ENCODE assay signal across 16 cellular contexts in genomic region chr12:99476956-99477355, GRCh38.
"Had no signal": no experiment of that assay in that cellular context is flagged by ENCODE, and none has a peak within 500 bp of the region (broad histone marks: within the 10 kb centered on the region; RNA-seq: fewer than 3 reads in every experiment).

No MANE protein-coding gene starts in this region.

- H3K27ac Mint-ChIP-seq: activated naive CD8-positive, alpha-beta T cell treated with anti-CD3 and anti-CD28 coated beads, Interleukin-2, amount 50 U/mL, for 24 hours; natural killer cell; stimulated activated memory B cell treated with anti-CD40 and anti-IgM and Interleukin-4, amounts not matched to agents 10 μg/mL and 1 μg/mL and 100 μg/mL, for 72 hours had no signal

- H3K27me3 Mint-ChIP-seq: activated naive CD8-positive, alpha-beta T cell treated with anti-CD3 and anti-CD28 coated beads, Interleukin-2, amount 50 U/mL, for 24 hours; stimulated activated memory B cell treated with anti-CD40 and anti-IgM and Interleukin-4, amounts not matched to agents 10 μg/mL and 1 μg/mL and 100 μg/mL, for 72 hours had no signal

- H3K36me3 Mint-ChIP-seq: natural killer cell; stimulated activated memory B cell treated with anti-CD40 and anti-IgM and Interleukin-4, amounts not matched to agents 10 μg/mL and 1 μg/mL and 100 μg/mL, for 72 hours had no signal

- H3K4me3 ChIP-seq: ascending aorta, esophagus muscularis mucosa, mucosa of descending colon, psoas muscle, right lobe of liver, tibial nerve, vagina had no signal

- H3K27me3 ChIP-seq: ascending aorta, esophagus muscularis mucosa, right lobe of liver, tibial nerve, vagina had no signal

- H3K27ac ChIP-seq: ascending aorta, esophagus muscularis mucosa, psoas muscle, right lobe of liver, tibial nerve, vagina, VCaP had no signal

- H3K4me1 Mint-ChIP-seq: activated naive CD8-positive, alpha-beta T cell treated with anti-CD3 and anti-CD28 coated beads, Interleukin-2, amount 50 U/mL, for 24 hours; natural killer cell; stimulated activated memory B cell treated with anti-CD40 and anti-IgM and Interleukin-4, amounts not matched to agents 10 μg/mL and 1 μg/mL and 100 μg/mL, for 72 hours had no signal

- ATAC-seq: activated naive CD8-positive, alpha-beta T cell treated with anti-CD3 and anti-CD28 coated beads, Interleukin-2, amount 50 U/mL, for 24 hours; left lobe of liver; mucosa of descending colon; natural killer cell; psoas muscle; right lobe of liver; stimulated activated memory B cell treated with anti-CD40 and anti-IgM and Interleukin-4, amounts not matched to agents 10 μg/mL and 1 μg/mL and 100 μg/mL, for 72 hours had no signal

- H3K4me1 ChIP-seq: ascending aorta, esophagus muscularis mucosa, psoas muscle, right lobe of liver, tibial nerve, vagina had no signal

- H3K36me3 ChIP-seq: ascending aorta, esophagus muscularis mucosa, right lobe of liver, tibial nerve, vagina had no signal

- H3K4me3 Mint-ChIP-seq: activated naive CD8-positive, alpha-beta T cell treated with anti-CD3 and anti-CD28 coated beads, Interleukin-2, amount 50 U/mL, for 24 hours; natural killer cell; stimulated activated memory B cell treated with anti-CD40 and anti-IgM and Interleukin-4, amounts not matched to agents 10 μg/mL and 1 μg/mL and 100 μg/mL, for 72 hours had no signal

- H3K9me3 ChIP-seq: esophagus muscularis mucosa, right lobe of liver, vagina had no signal

- DNase-seq: activated CD4-positive, alpha-beta T cell treated with anti-CD3 and anti-CD28 coated beads for 4 hours; activated naive CD4-positive, alpha-beta T cell treated with Interleukin-2 at 50 U/mL for 16 hours; activated naive CD8-positive, alpha-beta T cell treated with anti-CD3 and anti-CD28 coated beads, Interleukin-2, amount 50 U/mL, for 24 hours; head of caudate nucleus; mammary epithelial cell; mucosa of descending colon; natural killer cell; psoas muscle; right lobe of liver had no signal
